Comparison of ENCODE assay signal across 24 cellular contexts in genomic region chr6:2166717-2167116, GRCh38.
DNase-seq lines count a peak whose midpoint lies in the region; ATAC-seq, FAIRE-seq and TF ChIP-seq lines count a peak whose summit lies in the region.
"Had no signal": no experiment of that assay in that cellular context is flagged by ENCODE, and none has a peak within 500 bp of the region (broad histone marks: within the 10 kb centered on the region; RNA-seq: fewer than 3 reads in every experiment).

No MANE protein-coding gene starts in this region.

- H3K4me3 ChIP-seq in HepG2 (replicated peaks in 1 of 3; ENCODE audit: insufficient read depth in 1 of 3, low read depth in 2 of 3, low read length in 3 of 3), result no peak overlapping the region
- no peak overlapping the region for H3K4me3 ChIP-seq in osteoblast (ENCODE audit: insufficient read depth, low read length)
- H3K4me3 ChIP-seq in naive thymus-derived CD4-positive, alpha-beta T cell (ENCODE audit: low read length), result no peak overlapping the region

- TF ChIP-seq POLR2A in HepG2 (IDR thresholded peaks at IDR 0.05; ENCODE audit: insufficient read depth in 1 of 2, low read depth in 2 of 2, low read length in 2 of 2), result no peak

- H3K4me1 Mint-ChIP-seq in naive thymus-derived CD4-positive, alpha-beta T cell, result peaks cover 14 to 30% (median 25%) of the 10 kb centered on the region in 7 donors

- no peak overlapping the region for H3K27ac Mint-ChIP-seq in naive thymus-derived CD4-positive, alpha-beta T cell
- H3K27ac Mint-ChIP-seq: activated naive CD4-positive, alpha-beta T cell treated with anti-CD3 and anti-CD28 coated beads, Interleukin-2, amount 50 U/mL, for 24 hours; B cell; naive thymus-derived CD8-positive, alpha-beta T cell; progenitor cell of endocrine pancreas; type B pancreatic cell had no signal

- H4K20me1 ChIP-seq in HepG2 (ENCODE audit: insufficient read depth, low read length) (peaks cover 44% of the 10 kb centered on the region), osteoblast (ENCODE audit: insufficient read depth, low read length) (no peaks in the 10 kb centered on the region)

- in situ Hi-C loops in HepG2 (cut with HindIII; ENCODE audit: extremely low pct_ligation_motif_present, low pct_unique_long_range_greater_than_20kb), result no loop called here

- TF ChIP-seq EP300 in HepG2 (IDR thresholded peaks at IDR 0.05; ENCODE audit: low read depth in 2 of 2, low read length in 2 of 2), result no peak
- no peak for TF ChIP-seq EP300 in HepG2 (CRISPR knock-in tag; IDR thresholded peaks at IDR 0.05; ENCODE audit: borderline replicate concordance)

- H3K36me3 ChIP-seq in HepG2 (replicated peaks in 1 of 2; ENCODE audit: control insufficient read depth in 1 of 2, insufficient read depth in 2 of 2, low read length in 2 of 2) (peaks cover 1 to 3% of the 10 kb centered on the region in 2 experiments; a peak in 1 of 5 replicates), osteoblast (ENCODE audit: insufficient read depth, low read length) (no peaks in the 10 kb centered on the region)
- no peaks in the 10 kb centered on the region for H3K36me3 ChIP-seq in naive thymus-derived CD4-positive, alpha-beta T cell (ENCODE audit: control insufficient read depth in 2 of 3, insufficient read depth in 3 of 3, low read length in 3 of 3)

- intact Hi-C loops in HepG2 (cut with micrococcal nuclease; ENCODE audit: unreplicated experiment), result no loop called here
- intact Hi-C loops in naive thymus-derived CD4-positive, alpha-beta T cell (cut with micrococcal nuclease), result no loop called here

- H3K4me2 ChIP-seq in HepG2 (ENCODE audit: low read depth, low read length), result no peak overlapping the region
- no peak overlapping the region for H3K4me2 ChIP-seq in osteoblast (ENCODE audit: insufficient read depth, low read length)

- peaks cover 70% of the 10 kb centered on the region for H3K4me1 ChIP-seq in HepG2 (ENCODE audit: insufficient read depth, low read length)
- H3K4me1 ChIP-seq in osteoblast (ENCODE audit: insufficient read depth, low read length), result peaks cover 44% of the 10 kb centered on the region
- H3K4me1 ChIP-seq in naive thymus-derived CD4-positive, alpha-beta T cell (ENCODE audit: control insufficient read depth in 2 of 2, insufficient read depth in 2 of 2, low read length in 2 of 2), result no peaks in the 10 kb centered on the region

- H3K27me3 ChIP-seq in HepG2 (ENCODE audit: control insufficient read depth in 1 of 2, insufficient read depth in 2 of 2, low read length in 2 of 2), result no peaks in the 10 kb centered on the region
- no peaks in the 10 kb centered on the region for H3K27me3 ChIP-seq in osteoblast (ENCODE audit: insufficient read depth, low read length)
- no peaks in the 10 kb centered on the region for H3K27me3 ChIP-seq in naive thymus-derived CD4-positive, alpha-beta T cell (ENCODE audit: control insufficient read depth in 2 of 2, insufficient read depth in 2 of 2, low read length in 2 of 2)

- H3K9ac ChIP-seq in HepG2 (ENCODE audit: insufficient read depth, low read depth, low read length), result no peak overlapping the region

- no peak for FAIRE-seq in HepG2 (lab: Jason Lieb, UNC)
- FAIRE-seq: endometrium, islet of Langerhans had no signal

- no peak overlapping the region for H3K4me3 Mint-ChIP-seq in naive thymus-derived CD4-positive, alpha-beta T cell
- H3K4me3 Mint-ChIP-seq: activated naive CD4-positive, alpha-beta T cell treated with anti-CD3 and anti-CD28 coated beads, Interleukin-2, amount 50 U/mL, for 24 hours; B cell; naive thymus-derived CD8-positive, alpha-beta T cell; type B pancreatic cell had no signal

- POLR2A ChIA-PET in HepG2 (lab: Yijun Ruan, JAX), result no interaction called here
- POLR2A ChIA-PET in naive thymus-derived CD4-positive, alpha-beta T cell (lab: Charles Lee), result no interaction called here

- no peak for ATAC-seq in HepG2
- ATAC-seq in naive thymus-derived CD4-positive, alpha-beta T cell, result no peak
- ATAC-seq: HCT116; naive thymus-derived CD8-positive, alpha-beta T cell had no signal

- H3K9me3 Mint-ChIP-seq in naive thymus-derived CD4-positive, alpha-beta T cell, result peaks cover 0 to 7% (median 0%) of the 10 kb centered on the region in 11 donors
- H3K9me3 Mint-ChIP-seq: type B pancreatic cell had no signal

- CTCF ChIA-PET in HepG2 (lab: Yijun Ruan, JAX; ENCODE audit: low intra/inter-chr PET ratio, low total read pairs), result no interaction called here
- CTCF ChIA-PET in naive thymus-derived CD4-positive, alpha-beta T cell (lab: Charles Lee), result no interaction called here

- H3K79me2 ChIP-seq in HepG2 (ENCODE audit: insufficient read depth, low read length), result peaks cover 93% of the 10 kb centered on the region
- H3K79me2 ChIP-seq in osteoblast (ENCODE audit: insufficient read depth, low read length), result peaks cover 29% of the 10 kb centered on the region

- TF ChIP-seq CTCF in HepG2 (CRISPR knock-in tag; IDR thresholded peaks at IDR 0.05), result no peak
- no peak for TF ChIP-seq CTCF in osteoblast (IDR thresholded peaks at IDR 0.05; ENCODE audit: extremely low read depth, low read depth, low read length)

- no peak for TF ChIP-seq RAD21 in HepG2 (CRISPR knock-in tag; IDR thresholded peaks at IDR 0.05)

- no peaks in the 10 kb centered on the region for H3K27me3 Mint-ChIP-seq in naive thymus-derived CD4-positive, alpha-beta T cell
- H3K27me3 Mint-ChIP-seq: activated naive CD4-positive, alpha-beta T cell treated with anti-CD3 and anti-CD28 coated beads, Interleukin-2, amount 50 U/mL, for 24 hours; B cell; naive thymus-derived CD8-positive, alpha-beta T cell; progenitor cell of endocrine pancreas; type B pancreatic cell had no signal

- peaks cover 0 to 4% (median 0%) of the 10 kb centered on the region in 5 donors for H3K36me3 Mint-ChIP-seq in naive thymus-derived CD4-positive, alpha-beta T cell
- H3K36me3 Mint-ChIP-seq: type B pancreatic cell had no signal

- H2AFZ ChIP-seq in HepG2 (ENCODE audit: low read length), result no peak overlapping the region
- H2AFZ ChIP-seq in osteoblast (ENCODE audit: low read length), result no peak overlapping the region

- DNase-seq in DMS53 (lab: John Stamatoyannopoulos, UW), result peak; percentile 11
- no peak for DNase-seq in DMS53 treated with DMSO at 0.1 percent for 48 hours (lab: John Stamatoyannopoulos, UW; ENCODE audit: unreplicated experiment)
- DNase-seq in cerebellar cortex (ENCODE audit: low spot score), result peak; percentile 22
- DNase-seq in HepG2 (ENCODE audit: low spot score), result no peak
- no peak for DNase-seq in nucleus accumbens (lab: John Stamatoyannopoulos, UW)
- DNase-seq in osteoblast (ENCODE audit: insufficient read length, low spot score, missing footprints), result no peak
- no peak for DNase-seq in naive thymus-derived CD4-positive, alpha-beta T cell
- no peak for DNase-seq in HuH-7 (ENCODE audit: low spot score)
- DNase-seq: activated CD4-positive, alpha-beta T cell treated with anti-CD3 and anti-CD28 coated beads for 1 hour; cortex of kidney; EL; naive thymus-derived CD8-positive, alpha-beta T cell; NCI-H1417 treated with DMSO at 0.1 percent for 48 hours; NCI-H526; stimulated activated CD4-positive, alpha-beta T cell treated with anti-CD3 and anti-CD28 coated beads, Interleukin-1b, Interleukin-23, amount 100 ng/mL, for 48 hours; stimulated activated naive CD4-positive, alpha-beta T cell had no signal

- 77% methylated on average over 1 of the region's 1 CpG for WGBS in HepG2 (ENCODE audit: low lambda C conversion rate)

- H3K27ac ChIP-seq in HepG2 (ENCODE audit: extremely low read length, insufficient read depth, low read length) (no peak overlapping the region), osteoblast (ENCODE audit: low read depth, low read length) (no peak overlapping the region)
- H3K27ac ChIP-seq in naive thymus-derived CD4-positive, alpha-beta T cell (ENCODE audit: low read depth, low read length), result no peak overlapping the region
- H3K27ac ChIP-seq: 22Rv1 had no signal

- no TSS peak for BruUV-seq in HepG2 (replicated peaks; lab: Mats Ljungman, UMichigan)

- H3K9me3 ChIP-seq in HepG2 (ENCODE audit: low read length) (no peaks in the 10 kb centered on the region), osteoblast (ENCODE audit: low read depth, low read length) (no peaks in the 10 kb centered on the region)
- H3K9me3 ChIP-seq in naive thymus-derived CD4-positive, alpha-beta T cell (ENCODE audit: control insufficient read depth in 2 of 3, low read length in 3 of 3), result no peaks in the 10 kb centered on the region

TF ChIP-seq in HepG2, 621 proteins besides CTCF, POLR2A, EP300 and RAD21 (continues in another document):
- TF ChIP-seq ZBTB34 (CRISPR knock-in tag; IDR thresholded peaks at IDR 0.05) (no peak), CREBL2 (CRISPR knock-in tag; IDR thresholded peaks at IDR 0.05; ENCODE audit: borderline replicate concordance) (no peak), NBN (conservative IDR thresholded peaks at IDR 0.05) (no peak), FOXA1 (IDR thresholded peaks at IDR 0.05) (no peak), FOXA1 (CRISPR knock-in tag; IDR thresholded peaks at IDR 0.05) (0 out of 2 replicates have a peak, but pooled peaks have one; percentile 41)

Comparison
In these comparisons a context has a peak if more than half of its experiments do, and no peak if none do; other contexts are left out.
1. DNase-seq: peak in DMS53 (single experiment) and cerebellar cortex (single experiment); none in DMS53 treated with DMSO at 0.1 percent for 48 hours (single experiment), HepG2 (single experiment), nucleus accumbens (0 of 56), osteoblast (single experiment), naive thymus-derived CD4-positive, alpha-beta T cell (0 of 9) and HuH-7 (single experiment).